In the genomic region with DNA sequence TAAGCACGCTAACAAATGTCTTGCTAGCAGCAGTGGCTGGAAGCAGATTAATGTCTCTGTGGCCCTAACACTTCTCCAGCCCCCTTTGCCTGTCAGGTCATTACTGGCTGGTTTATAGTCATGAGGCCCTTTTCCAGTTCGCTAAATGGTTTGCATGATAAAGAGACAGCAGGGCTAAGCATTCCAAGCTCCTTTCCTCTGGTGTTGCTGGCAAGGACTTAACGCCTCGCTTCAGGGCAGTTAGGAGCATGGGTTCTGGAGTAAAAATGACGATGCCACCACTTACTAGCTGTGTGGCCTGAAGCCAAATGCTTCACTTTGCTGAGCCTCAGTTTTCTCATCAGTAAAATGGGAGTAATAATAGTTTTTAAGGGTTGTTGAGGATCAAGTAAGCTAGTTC, we compare ENCODE assay signal across 9 cellular contexts.
"Had no signal": no experiment of that assay in that cellular context is flagged by ENCODE, and none has a peak within 500 bp of the region (broad histone marks: within the 10 kb centered on the region; RNA-seq: fewer than 3 reads in every experiment).

No MANE protein-coding gene starts in this region.

- H3K4me3 ChIP-seq: breast epithelium, mucosa of descending colon, tibial artery had no signal

- H3K36me3 ChIP-seq: breast epithelium, neutrophil, tibial artery had no signal

- H3K4me1 ChIP-seq: breast epithelium, parathyroid adenoma, tibial artery had no signal

- H3K9ac ChIP-seq: parathyroid adenoma had no signal

- DNase-seq: activated naive CD4-positive, alpha-beta T cell treated with Interleukin-2 at 50 U/mL for 16 hours; anterior cingulate cortex; mucosa of descending colon; naive thymus-derived CD8-positive, alpha-beta T cell; stimulated activated naive B cell treated with anti-CD40 and anti-IgM and Interleukin-4, amounts not matched to agents 10 μg/mL and 1 μg/mL and 100 μg/mL, for 72 hours; tibial artery had no signal

- H3K9me3 ChIP-seq: breast epithelium, mucosa of descending colon, neutrophil, tibial artery had no signal

- H3K79me2 ChIP-seq: parathyroid adenoma had no signal

- H3K27ac ChIP-seq: breast epithelium, neutrophil, parathyroid adenoma, tibial artery had no signal
